Comparison of ENCODE assay signal across 9 cellular contexts in genomic region chr10:95394161-95394880, GRCh38.
DNase-seq lines count a peak whose midpoint lies in the region; ATAC-seq, FAIRE-seq and TF ChIP-seq lines count a peak whose summit lies in the region.
"Had no signal": no experiment of that assay in that cellular context is flagged by ENCODE, and none has a peak within 500 bp of the region (broad histone marks: within the 10 kb centered on the region; RNA-seq: fewer than 3 reads in every experiment).

No MANE protein-coding gene starts in this region.

- peaks cover 1% of the 10 kb centered on the region for H3K27me3 Mint-ChIP-seq in astrocyte (ENCODE audit: low read depth, unreplicated experiment)

- H3K4me1 Mint-ChIP-seq in astrocyte (ENCODE audit: low read depth, unreplicated experiment) = peaks cover 6% of the 10 kb centered on the region

- FAIRE-seq in astrocyte (lab: Jason Lieb, UNC) = no peak

- H3K9ac ChIP-seq in astrocyte (ENCODE audit: low read length) = no peak overlapping the region
- H3K9ac ChIP-seq in stomach smooth muscle (ENCODE audit: low read length in 2 of 2) = no peak overlapping the region

- H3K9me3 Mint-ChIP-seq in astrocyte (ENCODE audit: unreplicated experiment) = no peaks in the 10 kb centered on the region

- H3K4me3 ChIP-seq in astrocyte (ENCODE audit: insufficient read depth, low read depth, low read length) (no peak overlapping the region), stomach smooth muscle (ENCODE audit: low read length in 2 of 2) (no peak overlapping the region), MG63 (no peak overlapping the region)

- no peak overlapping the region for H3K4me3 Mint-ChIP-seq in astrocyte (ENCODE audit: unreplicated experiment)

- H3K36me3 ChIP-seq in astrocyte (ENCODE audit: insufficient read depth, low read length) (no peaks in the 10 kb centered on the region), stomach smooth muscle (ENCODE audit: control insufficient read depth in 2 of 2, insufficient read depth in 2 of 2, low read length in 2 of 2) (peaks cover 51 to 52% of the 10 kb centered on the region in 2 donors), MG63 (no peaks in the 10 kb centered on the region)

- peak; percentile 60 for ATAC-seq in HG03135 (IDR thresholded peaks at IDR 0.05; ENCODE audit: unreplicated experiment)

- no peak overlapping the region for H3K4me2 ChIP-seq in astrocyte (ENCODE audit: low read length)

- no peak overlapping the region for H2AFZ ChIP-seq in astrocyte (ENCODE audit: low read depth, low read length)

- no peak for TF ChIP-seq CTCF in astrocyte (IDR thresholded peaks at IDR 0.05; ENCODE audit: insufficient read depth, low read depth, low read length)

- no peaks in the 10 kb centered on the region for H4K20me1 ChIP-seq in astrocyte (ENCODE audit: insufficient read depth, low read length)

- H3K79me2 ChIP-seq in astrocyte (ENCODE audit: insufficient read depth, low read length) = no peaks in the 10 kb centered on the region

- DNase-seq in activated T-cell treated with anti-CD3 and anti-CD28 coated beads, Interleukin-2, amount 50 U/mL, for 48 hours = peak; percentile 31 to 40
- DNase-seq in activated T-cell treated with anti-CD3 and anti-CD28 coated beads, Interleukin-2, amount 50 U/mL, for 1 hour = no peak
- DNase-seq in astrocyte (ENCODE audit: low read depth) (peak; percentile 42), NCI-H1105 treated with DMSO at 0.1 percent for 48 hours (lab: John Stamatoyannopoulos, UW) (no peak), MG63 (no peak), COLO829 (ENCODE audit: low spot score) (no peak)

- H3K27me3 ChIP-seq in astrocyte (ENCODE audit: insufficient read depth, low read length) (no peaks in the 10 kb centered on the region), stomach smooth muscle (ENCODE audit: control insufficient read depth in 1 of 2, insufficient read depth in 2 of 2, low read length in 2 of 2) (no peaks in the 10 kb centered on the region), MG63 (0 out of 2 replicates have a peak, but pooled peaks cover 2% of the 10 kb centered on the region)

- H3K27ac ChIP-seq in astrocyte (ENCODE audit: low read depth, low read length) (no peak overlapping the region), stomach smooth muscle (ENCODE audit: low read length) (peak overlapping the region; percentile 32)
- H3K27ac ChIP-seq: C4-2B had no signal

- peaks cover 8% of the 10 kb centered on the region for H3K36me3 Mint-ChIP-seq in astrocyte (ENCODE audit: low read depth, unreplicated experiment)

- H3K27ac Mint-ChIP-seq in astrocyte (ENCODE audit: unreplicated experiment) = no peak overlapping the region

- H3K9me3 ChIP-seq in astrocyte (ENCODE audit: insufficient read depth, low read depth, low read length) (no peaks in the 10 kb centered on the region), stomach smooth muscle (ENCODE audit: control insufficient read depth in 2 of 2, low read length in 2 of 2) (no peaks in the 10 kb centered on the region), MG63 (no peaks in the 10 kb centered on the region)

- H3K4me1 ChIP-seq in astrocyte (ENCODE audit: insufficient read depth, low read length) (no peaks in the 10 kb centered on the region), stomach smooth muscle (ENCODE audit: control insufficient read depth, insufficient read depth, low read length) (peaks cover 67% of the 10 kb centered on the region)

Comparison
In these comparisons a context has a peak if more than half of its experiments do, and no peak if none do; other contexts are left out.
1. DNase-seq: peak in activated T-cell treated with anti-CD3 and anti-CD28 coated beads, Interleukin-2, amount 50 U/mL, for 48 hours (2 of 2) and astrocyte (single experiment); none in activated T-cell treated with anti-CD3 and anti-CD28 coated beads, Interleukin-2, amount 50 U/mL, for 1 hour (single experiment), NCI-H1105 treated with DMSO at 0.1 percent for 48 hours (single experiment), MG63 (single experiment) and COLO829 (single experiment).